In the genomic region with DNA sequence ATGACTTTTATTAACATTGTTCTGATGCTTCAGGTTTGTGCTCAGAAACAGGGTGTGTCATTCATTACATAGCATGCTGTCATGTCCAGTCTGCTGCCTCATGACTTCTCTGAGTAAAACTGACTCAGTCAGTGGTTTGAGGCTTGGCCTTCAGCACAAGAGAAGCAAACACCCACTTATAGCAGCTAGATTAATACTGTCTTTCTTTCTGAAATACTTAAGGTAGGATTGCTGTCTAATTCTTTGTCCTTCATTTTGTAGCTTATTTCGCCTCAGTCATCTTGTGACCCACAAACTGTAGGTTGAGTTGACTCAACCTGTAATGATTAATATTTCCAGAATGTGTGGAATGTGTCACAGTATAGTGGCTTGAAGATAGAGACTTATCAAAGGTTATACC, we compare ENCODE assay signal across 10 cellular contexts. TPM values are rescaled to one million over a fixed set of nuclear protein-coding genes. Genes with fewer than 3 reads are reported as not detected.
DNase-seq lines count a peak whose midpoint lies in the region; ATAC-seq, FAIRE-seq and TF ChIP-seq lines count a peak whose summit lies in the region.
"Had no signal": no experiment of that assay in that cellular context is flagged by ENCODE, and none has a peak within 500 bp of the region (broad histone marks: within the 10 kb centered on the region; RNA-seq: fewer than 3 reads in every experiment).

No MANE protein-coding gene starts in this region.

- FAIRE-seq in frontal cortex (lab: Jason Lieb, UNC), result no peak

- DNase-seq in A172 (ENCODE audit: low spot score), result peak; percentile 95
- peak; percentile 26 for DNase-seq in hepatic stellate cell (ENCODE audit: low spot score)
- DNase-seq in frontal cortex (ENCODE audit: low spot score in 2 of 2), result no peak
- no peak for DNase-seq in stimulated activated CD4-positive, alpha-beta T cell treated with anti-CD3 and anti-CD28 coated beads, Interleukin-12 subunit alpha, Interleukin-12 subunit beta, amount 100 ng/mL, for 4 hours
- no peak for DNase-seq in cerebellum (ENCODE audit: low spot score)
- DNase-seq in GDM1 (lab: John Stamatoyannopoulos, UW), result no peak
- DNase-seq: activated CD8-positive, alpha-beta T cell treated with anti-CD3 and anti-CD28 coated beads for 36 hours; CD4-positive, alpha-beta T cell had no signal

- ATAC-seq in HG02571 (IDR thresholded peaks at IDR 0.05; ENCODE audit: unreplicated experiment) (peak; percentile 59), SK-N-SH treated with all-trans-retinoic acid at 6 μM for 48 hours (peak; percentile 85)
- ATAC-seq: activated CD8-positive, alpha-beta T cell treated with anti-CD3 and anti-CD28 coated beads for 36 hours had no signal

TF ChIP-seq in SK-N-SH treated with all-trans-retinoic acid at 6 μM for 48 hours, 23 proteins besides CTCF, POLR2A, EP300 and RAD21:
- TF ChIP-seq OSR1 (CRISPR knock-in tag; IDR thresholded peaks at IDR 0.05) (0 out of 2 replicates have a peak, but pooled peaks have one; percentile 9), ZNF565 (CRISPR knock-in tag; conservative IDR thresholded peaks at IDR 0.05; ENCODE audit: low read depth) (no peak)
- TF ChIP-seq, protein P1, sequence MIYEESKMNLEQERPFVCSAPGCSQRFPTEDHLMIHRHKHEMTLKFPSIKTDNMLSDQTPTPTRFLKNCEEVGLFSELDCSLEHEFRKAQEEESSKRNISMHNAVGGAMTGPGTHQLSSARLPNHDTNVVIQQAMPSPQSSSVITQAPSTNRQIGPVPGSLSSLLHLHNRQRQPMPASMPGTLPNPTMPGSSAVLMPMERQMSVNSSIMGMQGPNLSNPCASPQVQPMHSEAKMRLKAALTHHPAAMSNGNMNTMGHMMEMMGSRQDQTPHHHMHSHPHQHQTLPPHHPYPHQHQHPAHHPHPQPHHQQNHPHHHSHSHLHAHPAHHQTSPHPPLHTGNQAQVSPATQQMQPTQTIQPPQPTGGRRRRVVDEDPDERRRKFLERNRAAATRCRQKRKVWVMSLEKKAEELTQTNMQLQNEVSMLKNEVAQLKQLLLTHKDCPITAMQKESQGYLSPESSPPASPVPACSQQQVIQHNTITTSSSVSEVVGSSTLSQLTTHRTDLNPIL (CRISPR knock-in tag; IDR thresholded peaks at IDR 0.05; ENCODE audit: low read depth), result no peak

RNA-seq across cellular contexts. Expression of a gene that starts 32.9 kb away (rescaled TPM):
- total RNA-seq in A172 (2014; rRNA removed; shearing (Covaris generic)), result 18.7 and 23.8 TPM in 2 replicates
- 28.9 TPM for total RNA-seq in frontal cortex
- total RNA-seq in cerebellum, result 53.1 TPM
- total RNA-seq: activated CD8-positive, alpha-beta T cell treated with anti-CD3 and anti-CD28 coated beads for 36 hours had no signal

Comparison
In these comparisons a context has a peak if more than half of its experiments do, and no peak if none do; other contexts are left out.
1. DNase-seq: peak in A172 (single experiment) and hepatic stellate cell (single experiment); none in frontal cortex (0 of 2), stimulated activated CD4-positive, alpha-beta T cell treated with anti-CD3 and anti-CD28 coated beads, Interleukin-12 subunit alpha, Interleukin-12 subunit beta, amount 100 ng/mL, for 4 hours (single experiment), cerebellum (single experiment) and GDM1 (single experiment).